ENCODE assay signal across 1 cellular context in the genomic region with DNA sequence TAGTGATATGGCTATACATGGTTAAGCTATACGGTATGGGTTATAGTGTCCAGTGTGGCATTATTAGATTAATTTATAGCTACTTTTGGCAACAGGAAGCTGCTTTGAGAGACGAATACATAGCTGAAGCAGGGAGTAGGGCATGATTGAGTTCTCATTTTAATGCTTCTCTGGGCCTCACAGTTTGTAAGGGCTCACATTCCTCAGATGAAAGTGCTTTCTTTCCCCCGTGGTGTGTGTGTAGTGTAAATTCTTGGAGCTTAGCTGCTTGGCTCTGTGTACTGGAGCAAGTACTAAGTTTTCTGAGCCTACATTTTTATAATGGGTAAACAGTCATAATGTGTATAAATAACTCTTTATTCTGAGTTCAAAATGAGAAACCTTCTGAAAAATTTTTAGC.
TF ChIP-seq lines count a peak whose summit lies in the region.

No MANE protein-coding gene starts in this region.

TF ChIP-seq in SK-N-SH, 30 proteins besides CTCF, POLR2A, EP300 and RAD21 (continued from another document):
- TF ChIP-seq, protein P1, sequence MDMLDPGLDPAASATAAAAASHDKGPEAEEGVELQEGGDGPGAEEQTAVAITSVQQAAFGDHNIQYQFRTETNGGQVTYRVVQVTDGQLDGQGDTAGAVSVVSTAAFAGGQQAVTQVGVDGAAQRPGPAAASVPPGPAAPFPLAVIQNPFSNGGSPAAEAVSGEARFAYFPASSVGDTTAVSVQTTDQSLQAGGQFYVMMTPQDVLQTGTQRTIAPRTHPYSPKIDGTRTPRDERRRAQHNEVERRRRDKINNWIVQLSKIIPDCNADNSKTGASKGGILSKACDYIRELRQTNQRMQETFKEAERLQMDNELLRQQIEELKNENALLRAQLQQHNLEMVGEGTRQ (IDR thresholded peaks at IDR 0.05; ENCODE audit: borderline replicate concordance, low read depth, low read length), result no peak
- TF ChIP-seq RXRA (IDR thresholded peaks at IDR 0.05; ENCODE audit: borderline replicate concordance, low read depth) (no peak), TAF1 (IDR thresholded peaks at IDR 0.05; ENCODE audit: borderline replicate concordance, low read depth, low read length) (no peak), RFX5 (IDR thresholded peaks at IDR 0.05; ENCODE audit: low read length) (no peak), SMC3 (IDR thresholded peaks at IDR 0.05; ENCODE audit: low read depth, low read length) (no peak), MEF2A (IDR thresholded peaks at IDR 0.05; ENCODE audit: borderline replicate concordance, low read depth) (no peak), JUND (IDR thresholded peaks at IDR 0.05) (no peak), CHD2 (IDR thresholded peaks at IDR 0.05; ENCODE audit: low read length, partially characterized antibody) (no peak), FOXM1 (IDR thresholded peaks at IDR 0.05; ENCODE audit: low read depth) (no peak)
